In genomic region chr10:100535715-100536353, GRCh38 we compare ENCODE assay signal across 8 cellular contexts. TPM values are rescaled to one million over a fixed set of nuclear protein-coding genes. Genes with fewer than 3 reads are reported as not detected.
A peak's percentile ranks its signal among the peaks of the same experiment; 100 is the strongest.
DNase-seq lines count a peak whose midpoint lies in the region; ATAC-seq and TF ChIP-seq lines count a peak whose summit lies in the region.

TSS of gene HIF1AN (plus strand) at chr10:100535943. CDS start at chr10:100535959, 16 bp downstream.

- H3K4me1 Mint-ChIP-seq in activated naive CD8-positive, alpha-beta T cell (ENCODE audit: low read depth), result peaks cover 32% of the 10 kb centered on the region

- no peaks in the 10 kb centered on the region for H3K27me3 Mint-ChIP-seq in activated naive CD8-positive, alpha-beta T cell

- peak; percentile 90 for DNase-seq in NCI-H1092 (lab: John Stamatoyannopoulos, UW)
- DNase-seq in SKM-1 (lab: John Stamatoyannopoulos, UW; ENCODE audit: unreplicated experiment), result peak; percentile 77
- peak; percentile 97 for DNase-seq in Right ventricle myocardium inferior (ENCODE audit: missing footprints)
- peak; percentile 85 to 90 (median 89) for DNase-seq in ovary
- peak; percentile 91 to 94 for DNase-seq in thyroid gland

- peak; percentile 69 for TF ChIP-seq CTCF in GM12801 (IDR thresholded peaks at IDR 0.05; ENCODE audit: extremely low read depth, insufficient read length)
- TF ChIP-seq CTCF in ovary (IDR thresholded peaks at IDR 0.05), result peak; percentile 74 to 91 (median 83)
- TF ChIP-seq CTCF in thyroid gland (IDR thresholded peaks at IDR 0.05), result peak; percentile 65 to 94 (median 88)

- peak; percentile 80 for TF ChIP-seq POLR2A in ovary (IDR thresholded peaks at IDR 0.05)
- peak; percentile 11 to 66 for TF ChIP-seq POLR2A in thyroid gland (IDR thresholded peaks at IDR 0.05)

- H3K27ac ChIP-seq in ovary (peak within 1 kb of the TSS; percentile 36 to 61), thyroid gland (peak within 1 kb of the TSS in 2 of 3 donors; percentile 40 to 50)

- peak within 1 kb of the TSS; percentile 62 for H3K4me3 ChIP-seq in ovary
- peak within 1 kb of the TSS; percentile 41 to 67 (median 50) for H3K4me3 ChIP-seq in thyroid gland (replicated peaks in 1 of 3)

- intact Hi-C loops in Right ventricle myocardium inferior (cut with DNase I), result no loop called here
- intact Hi-C loops in ovary (cut with DNase I), result no loop called here
- intact Hi-C loops in thyroid gland (cut with DNase I), result no loop called here

- peak within 1 kb of the TSS; percentile 8 for H3K4me3 Mint-ChIP-seq in activated naive CD8-positive, alpha-beta T cell

- no peaks in the 10 kb centered on the region for H3K9me3 Mint-ChIP-seq in activated naive CD8-positive, alpha-beta T cell (ENCODE audit: low read depth)

- H3K27me3 ChIP-seq in ovary (no peaks in the 10 kb centered on the region), thyroid gland (no peaks in the 10 kb centered on the region)

- peaks cover 7% of the 10 kb centered on the region for H3K36me3 Mint-ChIP-seq in activated naive CD8-positive, alpha-beta T cell

- H3K9me3 ChIP-seq in ovary (no peaks in the 10 kb centered on the region), thyroid gland (no peaks in the 10 kb centered on the region)

- H3K36me3 ChIP-seq in ovary (no peaks in the 10 kb centered on the region), thyroid gland (peaks cover 15 to 20% of the 10 kb centered on the region in 2 donors)

- H3K27ac Mint-ChIP-seq in activated naive CD8-positive, alpha-beta T cell, result no peak within 1 kb of the TSS

- H3K4me1 ChIP-seq in ovary (ENCODE audit: insufficient read depth), result peaks cover 7% of the 10 kb centered on the region
- peaks cover 11 to 17% of the 10 kb centered on the region in 2 donors for H3K4me1 ChIP-seq in thyroid gland

- 1% methylated on average over 35 of the region's 35 CpGs for WGBS in ovary, 3 donors
- WGBS in thyroid gland, 2 donors, result 1% methylated on average over 31 to 35 of the region's 35 CpGs

- TF ChIP-seq EP300 in ovary (IDR thresholded peaks at IDR 0.05), result no peak

- ATAC-seq in HG02610 (IDR thresholded peaks at IDR 0.05; ENCODE audit: unreplicated experiment) (peak; percentile 93), Right ventricle myocardium inferior (peak; percentile 98)

RNA-seq across cellular contexts. Expression of gene HIF1AN, which starts in this region (rescaled TPM):
- total RNA-seq in Right ventricle myocardium inferior (44.5 TPM), ovary (10 to 100 TPM in 6 of 7 donors, 1 to 10 TPM in 1; 6.3 to 50.0 (median 40.1) TPM), thyroid gland (10 to 100 TPM in 2 of 4 donors, 1 to 10 TPM in 2; 9.1 to 15.4 (median 11.1) TPM)
- polyA plus RNA-seq in ovary, result 10 to 100 TPM in 1 of 2 donors, 1 to 10 TPM in 1; 9.9 to 60.2 TPM

Comparison
In these comparisons a context has a peak if more than half of its experiments do, and no peak if none do; other contexts are left out.
1. Peak in every context shown above with its lines: DNase-seq, ATAC-seq, H3K4me3 ChIP-seq and H3K27ac ChIP-seq.